Comparison of ENCODE assay signal across 1 cellular context in the genomic region with DNA sequence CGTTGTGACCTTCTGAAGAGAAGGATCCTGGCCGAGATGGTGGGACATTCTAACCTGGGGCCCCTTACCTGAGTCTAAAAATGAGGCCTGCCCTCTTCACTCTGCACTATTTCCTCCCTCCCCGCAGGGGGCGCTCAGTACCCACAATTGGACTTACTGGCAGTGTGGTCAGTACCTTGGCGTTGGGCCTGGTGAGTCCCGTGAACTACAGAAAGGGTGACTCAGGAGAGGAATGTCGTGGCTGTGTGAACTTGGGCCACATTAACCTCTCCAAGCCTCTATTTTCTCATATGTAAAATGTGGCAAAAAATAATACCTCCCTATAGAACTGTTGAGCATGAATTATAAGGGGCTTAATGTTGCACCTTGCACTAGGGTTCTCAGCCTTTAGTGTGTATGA.
TF ChIP-seq lines count a peak whose summit lies in the region.

No MANE protein-coding gene starts in this region.

TF ChIP-seq in HepG2, 621 proteins besides CTCF, POLR2A, EP300 and RAD21 (continued from another document and continues in another):
- TF ChIP-seq MNT (IDR thresholded peaks at IDR 0.05) (no peak), SIX1 (CRISPR knock-in tag; IDR thresholded peaks at IDR 0.05; ENCODE audit: borderline replicate concordance) (no peak), NFE2L1 (CRISPR knock-in tag; IDR thresholded peaks at IDR 0.05; ENCODE audit: borderline replicate concordance) (no peak), FOXA1 (IDR thresholded peaks at IDR 0.05) (no peak), FOXA1 (CRISPR knock-in tag; IDR thresholded peaks at IDR 0.05) (no peak), MBNL3 (CRISPR knock-in tag; conservative IDR thresholded peaks at IDR 0.05) (no peak), TBX3 (IDR thresholded peaks at IDR 0.05; ENCODE audit: borderline replicate concordance) (no peak), BRCA1 (CRISPR knock-in tag; IDR thresholded peaks at IDR 0.05) (0 out of 2 replicates have a peak, but pooled peaks have one; percentile 38), ASH2L (IDR thresholded peaks at IDR 0.05; ENCODE audit: insufficient read length, low read depth, low read length) (no peak), ZNF674 (CRISPR knock-in tag; IDR thresholded peaks at IDR 0.05; ENCODE audit: low read depth) (no peak), TCF12 (IDR thresholded peaks at IDR 0.05) (no peak), TCF12 (CRISPR knock-in tag; IDR thresholded peaks at IDR 0.05) (peak; percentile 60; the same call in 1 of the 2 replicates), GATAD1 (CRISPR knock-in tag; IDR thresholded peaks at IDR 0.05) (peak; percentile 75), ZBTB3 (CRISPR knock-in tag; IDR thresholded peaks at IDR 0.05; ENCODE audit: borderline replicate concordance, low read depth) (no peak), NCOA1 (CRISPR knock-in tag; IDR thresholded peaks at IDR 0.05) (no peak), SIN3B (IDR thresholded peaks at IDR 0.05; ENCODE audit: low read length) (peak; percentile 72), GTF2F1 (IDR thresholded peaks at IDR 0.05; ENCODE audit: low read length) (no peak), MTA1 (CRISPR knock-in tag; IDR thresholded peaks at IDR 0.05; ENCODE audit: borderline replicate concordance) (no peak), ZNF747 (CRISPR knock-in tag; IDR thresholded peaks at IDR 0.05; ENCODE audit: borderline replicate concordance) (no peak), ZNF34 (CRISPR knock-in tag; IDR thresholded peaks at IDR 0.05; ENCODE audit: borderline replicate concordance) (no peak), ZFX (CRISPR knock-in tag; IDR thresholded peaks at IDR 0.05; ENCODE audit: low read depth) (peak; percentile 94), ERF (CRISPR knock-in tag; IDR thresholded peaks at IDR 0.05) (peak; percentile 90), ZNF816 (CRISPR knock-in tag; IDR thresholded peaks at IDR 0.05; ENCODE audit: borderline replicate concordance) (no peak), MXD4 (CRISPR knock-in tag; IDR thresholded peaks at IDR 0.05) (0 out of 2 replicates have a peak, but pooled peaks have one; percentile 47), MIER2 (CRISPR knock-in tag; IDR thresholded peaks at IDR 0.05) (peak; percentile 66), ZFAT (CRISPR knock-in tag; conservative IDR thresholded peaks at IDR 0.05) (no peak), MIXL1 (CRISPR knock-in tag; IDR thresholded peaks at IDR 0.05) (peak; percentile 53; the same call in 1 of the 2 replicates), ZNF318 (CRISPR knock-in tag; IDR thresholded peaks at IDR 0.05) (no peak), ZNF501 (CRISPR knock-in tag; IDR thresholded peaks at IDR 0.05) (peak; percentile 84), PTBP1 (IDR thresholded peaks at IDR 0.05; ENCODE audit: low read depth, low read length, poor library complexity, severe bottlenecking) (no peak), HES4 (CRISPR knock-in tag; IDR thresholded peaks at IDR 0.05; ENCODE audit: borderline replicate concordance) (no peak), MATR3 (CRISPR knock-in tag; IDR thresholded peaks at IDR 0.05) (no peak), GABPB1 (CRISPR knock-in tag; IDR thresholded peaks at IDR 0.05) (0 out of 2 replicates have a peak, but pooled peaks have one; percentile 22), FOXK2 (IDR thresholded peaks at IDR 0.05) (no peak), HBP1 (CRISPR knock-in tag; IDR thresholded peaks at IDR 0.05; ENCODE audit: low read depth) (no peak), TMF1 (CRISPR knock-in tag; IDR thresholded peaks at IDR 0.05; ENCODE audit: low read depth) (no peak), CHD2 (IDR thresholded peaks at IDR 0.05; ENCODE audit: low read depth, low read length) (no peak), EHMT2 (IDR thresholded peaks at IDR 0.05; ENCODE audit: borderline replicate concordance, low read depth, low read length) (no peak)
- TF ChIP-seq, protein P1, sequence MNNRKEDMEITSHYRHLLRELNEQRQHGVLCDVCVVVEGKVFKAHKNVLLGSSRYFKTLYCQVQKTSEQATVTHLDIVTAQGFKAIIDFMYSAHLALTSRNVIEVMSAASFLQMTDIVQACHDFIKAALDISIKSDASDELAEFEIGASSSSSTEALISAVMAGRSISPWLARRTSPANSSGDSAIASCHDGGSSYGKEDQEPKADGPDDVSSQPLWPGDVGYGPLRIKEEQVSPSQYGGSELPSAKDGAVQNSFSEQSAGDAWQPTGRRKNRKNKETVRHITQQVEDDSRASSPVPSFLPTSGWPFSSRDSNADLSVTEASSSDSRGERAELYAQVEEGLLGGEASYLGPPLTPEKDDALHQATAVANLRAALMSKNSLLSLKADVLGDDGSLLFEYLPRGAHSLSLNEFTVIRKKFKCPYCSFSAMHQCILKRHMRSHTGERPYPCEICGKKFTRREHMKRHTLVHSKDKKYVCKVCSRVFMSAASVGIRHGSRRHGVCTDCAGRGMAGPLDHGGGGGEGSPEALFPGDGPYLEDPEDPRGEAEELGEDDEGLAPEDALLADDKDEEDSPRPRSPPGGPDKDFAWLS (CRISPR knock-in tag; IDR thresholded peaks at IDR 0.05; ENCODE audit: borderline replicate concordance): no peak
- TF ChIP-seq, protein P2, sequence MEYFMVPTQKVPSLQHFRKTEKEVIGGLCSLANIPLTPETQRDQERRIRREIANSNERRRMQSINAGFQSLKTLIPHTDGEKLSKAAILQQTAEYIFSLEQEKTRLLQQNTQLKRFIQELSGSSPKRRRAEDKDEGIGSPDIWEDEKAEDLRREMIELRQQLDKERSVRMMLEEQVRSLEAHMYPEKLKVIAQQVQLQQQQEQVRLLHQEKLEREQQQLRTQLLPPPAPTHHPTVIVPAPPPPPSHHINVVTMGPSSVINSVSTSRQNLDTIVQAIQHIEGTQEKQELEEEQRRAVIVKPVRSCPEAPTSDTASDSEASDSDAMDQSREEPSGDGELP (IDR thresholded peaks at IDR 0.05; ENCODE audit: borderline replicate concordance, low read depth): no peak
- TF ChIP-seq, protein P3, sequence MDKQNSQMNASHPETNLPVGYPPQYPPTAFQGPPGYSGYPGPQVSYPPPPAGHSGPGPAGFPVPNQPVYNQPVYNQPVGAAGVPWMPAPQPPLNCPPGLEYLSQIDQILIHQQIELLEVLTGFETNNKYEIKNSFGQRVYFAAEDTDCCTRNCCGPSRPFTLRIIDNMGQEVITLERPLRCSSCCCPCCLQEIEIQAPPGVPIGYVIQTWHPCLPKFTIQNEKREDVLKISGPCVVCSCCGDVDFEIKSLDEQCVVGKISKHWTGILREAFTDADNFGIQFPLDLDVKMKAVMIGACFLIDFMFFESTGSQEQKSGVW (CRISPR knock-in tag; IDR thresholded peaks at IDR 0.05; ENCODE audit: borderline replicate concordance): no peak
- TF ChIP-seq, protein P4, sequence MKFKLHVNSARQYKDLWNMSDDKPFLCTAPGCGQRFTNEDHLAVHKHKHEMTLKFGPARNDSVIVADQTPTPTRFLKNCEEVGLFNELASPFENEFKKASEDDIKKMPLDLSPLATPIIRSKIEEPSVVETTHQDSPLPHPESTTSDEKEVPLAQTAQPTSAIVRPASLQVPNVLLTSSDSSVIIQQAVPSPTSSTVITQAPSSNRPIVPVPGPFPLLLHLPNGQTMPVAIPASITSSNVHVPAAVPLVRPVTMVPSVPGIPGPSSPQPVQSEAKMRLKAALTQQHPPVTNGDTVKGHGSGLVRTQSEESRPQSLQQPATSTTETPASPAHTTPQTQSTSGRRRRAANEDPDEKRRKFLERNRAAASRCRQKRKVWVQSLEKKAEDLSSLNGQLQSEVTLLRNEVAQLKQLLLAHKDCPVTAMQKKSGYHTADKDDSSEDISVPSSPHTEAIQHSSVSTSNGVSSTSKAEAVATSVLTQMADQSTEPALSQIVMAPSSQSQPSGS (CRISPR knock-in tag; IDR thresholded peaks at IDR 0.05): peak; percentile 46; the same call in 1 of the 2 replicates
- TF ChIP-seq, protein P5, sequence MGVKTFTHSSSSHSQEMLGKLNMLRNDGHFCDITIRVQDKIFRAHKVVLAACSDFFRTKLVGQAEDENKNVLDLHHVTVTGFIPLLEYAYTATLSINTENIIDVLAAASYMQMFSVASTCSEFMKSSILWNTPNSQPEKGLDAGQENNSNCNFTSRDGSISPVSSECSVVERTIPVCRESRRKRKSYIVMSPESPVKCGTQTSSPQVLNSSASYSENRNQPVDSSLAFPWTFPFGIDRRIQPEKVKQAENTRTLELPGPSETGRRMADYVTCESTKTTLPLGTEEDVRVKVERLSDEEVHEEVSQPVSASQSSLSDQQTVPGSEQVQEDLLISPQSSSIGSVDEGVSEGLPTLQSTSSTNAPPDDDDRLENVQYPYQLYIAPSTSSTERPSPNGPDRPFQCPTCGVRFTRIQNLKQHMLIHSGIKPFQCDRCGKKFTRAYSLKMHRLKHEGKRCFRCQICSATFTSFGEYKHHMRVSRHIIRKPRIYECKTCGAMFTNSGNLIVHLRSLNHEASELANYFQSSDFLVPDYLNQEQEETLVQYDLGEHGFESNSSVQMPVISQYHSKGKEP (CRISPR knock-in tag; IDR thresholded peaks at IDR 0.05): no peak
- TF ChIP-seq, protein P6, sequence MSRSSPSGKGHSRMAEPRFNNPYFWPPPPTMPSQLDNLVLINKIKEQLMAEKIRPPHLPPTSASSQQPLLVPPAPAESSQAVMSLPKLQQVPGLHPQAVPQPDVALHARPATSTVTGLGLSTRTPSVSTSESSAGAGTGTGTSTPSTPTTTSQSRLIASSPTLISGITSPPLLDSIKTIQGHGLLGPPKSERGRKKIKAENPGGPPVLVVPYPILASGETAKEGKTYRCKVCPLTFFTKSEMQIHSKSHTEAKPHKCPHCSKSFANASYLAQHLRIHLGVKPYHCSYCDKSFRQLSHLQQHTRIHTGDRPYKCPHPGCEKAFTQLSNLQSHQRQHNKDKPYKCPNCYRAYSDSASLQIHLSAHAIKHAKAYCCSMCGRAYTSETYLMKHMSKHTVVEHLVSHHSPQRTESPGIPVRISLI (CRISPR knock-in tag; IDR thresholded peaks at IDR 0.05; ENCODE audit: borderline replicate concordance): no peak
